11 cellular contexts compared by ENCODE assay signal in genomic region chr11:34988294-34989255, GRCh38.
DNase-seq lines count a peak whose midpoint lies in the region; ATAC-seq, FAIRE-seq and TF ChIP-seq lines count a peak whose summit lies in the region.
"Had no signal": no experiment of that assay in that cellular context is flagged by ENCODE, and none has a peak within 500 bp of the region (broad histone marks: within the 10 kb centered on the region; RNA-seq: fewer than 3 reads in every experiment).

No MANE protein-coding gene starts in this region.

- H3K4me3 ChIP-seq in transverse colon = no peak overlapping the region
- no peak overlapping the region for H3K4me3 ChIP-seq in BE2C (ENCODE audit: low read depth, low read length)

- ATAC-seq in HG02642 (IDR thresholded peaks at IDR 0.05; ENCODE audit: poor library complexity, unreplicated experiment) = peak; percentile 70

- no peak for TF ChIP-seq EP300 in transverse colon (IDR thresholded peaks at IDR 0.05; ENCODE audit: low read depth)

- intact Hi-C loops in transverse colon (cut with DNase I; ENCODE audit: low total_unique reads) = no loop called here

- DNase-seq in GM12891 (ENCODE audit: insufficient read length, low spot score) = no peak
- peak; percentile 72 for DNase-seq in NCI-H226
- DNase-seq in hepatic stellate cell (ENCODE audit: low spot score) = peak; percentile 28
- no peak for DNase-seq in stimulated activated CD4-positive, alpha-beta T cell treated with anti-CD3 and anti-CD28 coated beads, Interleukin-1b, Interleukin-23, amount 100 ng/mL, for 48 hours
- DNase-seq in transverse colon = no peak
- no peak for DNase-seq in NCI-H1930 (lab: John Stamatoyannopoulos, UW)
- DNase-seq in BE2C = no peak
- DNase-seq: activated T-cell treated with anti-CD3 and anti-CD28 coated beads, Interleukin-2, amount 50 U/mL, for 72 hours; DMS79 treated with DMSO at 0.1 percent for 48 hours; stimulated activated naive B cell treated with anti-CD40 and anti-IgM and Interleukin-4, amounts not matched to agents 10 μg/mL and 1 μg/mL and 100 μg/mL, for 72 hours had no signal

- TF ChIP-seq CTCF in transverse colon (IDR thresholded peaks at IDR 0.05) = no peak
- no peak for TF ChIP-seq CTCF in BE2C (IDR thresholded peaks at IDR 0.05; ENCODE audit: low read depth, low read length)

- H3K36me3 ChIP-seq in transverse colon (peaks cover 0 to 31% (median 0%) of the 10 kb centered on the region in 4 donors), BE2C (no peaks in the 10 kb centered on the region)

- H3K27me3 ChIP-seq in transverse colon (no peaks in the 10 kb centered on the region), BE2C (no peaks in the 10 kb centered on the region)

- H3K27ac ChIP-seq in transverse colon = no peak overlapping the region

- no peaks in the 10 kb centered on the region for H3K4me1 ChIP-seq in transverse colon
- H3K4me1 ChIP-seq in BE2C = no peaks in the 10 kb centered on the region

- 81 to 86% methylated on average over 4 of the region's 4 CpGs for WGBS in transverse colon (ENCODE audit: low coverage in 1 of 2), 2 donors

- no peak for TF ChIP-seq POLR2A in GM12891 (IDR thresholded peaks at IDR 0.05; ENCODE audit: low read depth, low read length)
- TF ChIP-seq POLR2A in transverse colon (IDR thresholded peaks at IDR 0.05) = no peak

- FAIRE-seq in GM12891 (lab: Jason Lieb, UNC) = peak; percentile 91

- no peaks in the 10 kb centered on the region for H3K9me3 ChIP-seq in transverse colon
- no peaks in the 10 kb centered on the region for H3K9me3 ChIP-seq in BE2C

- in situ Hi-C loops in transverse colon (cut with MboI; ENCODE audit: low pct_ligation_motif_present in 1 of 4, low pct_unique_long_range_greater_than_20kb in 1 of 4, low sequenced_read_pairs in 3 of 4) = no loop called here

TF ChIP-seq in GM12891, 5 proteins besides CTCF, POLR2A, EP300 and RAD21:
- TF ChIP-seq POU2F2 (IDR thresholded peaks at IDR 0.05; ENCODE audit: low read depth, low read length) (no peak), SPI1 (IDR thresholded peaks at IDR 0.05; ENCODE audit: low read depth, low read length) (no peak), POLR2AphosphoS5 (IDR thresholded peaks at IDR 0.05; ENCODE audit: low read depth, low read length) (no peak), TAF1 (IDR thresholded peaks at IDR 0.05; ENCODE audit: low read depth, low read length) (no peak)

Comparison
In these comparisons a context has a peak if more than half of its experiments do, and no peak if none do; other contexts are left out.
1. DNase-seq: peak in NCI-H226 (single experiment) and hepatic stellate cell (single experiment); none in GM12891 (single experiment), stimulated activated CD4-positive, alpha-beta T cell treated with anti-CD3 and anti-CD28 coated beads, Interleukin-1b, Interleukin-23, amount 100 ng/mL, for 48 hours (single experiment), transverse colon (single experiment), NCI-H1930 (0 of 2) and BE2C (single experiment).